ENCODE assay signal across 1 cellular context in genomic region chr7:117962598-117962997, GRCh38.
TF ChIP-seq lines count a peak whose summit lies in the region.

No MANE protein-coding gene starts in this region.

TF ChIP-seq in WTC11, 78 proteins besides CTCF, POLR2A, EP300 and RAD21 (continued from another document):
- no peak for TF ChIP-seq ZNF425 (CRISPR knock-in tag; conservative IDR thresholded peaks at IDR 0.05)
- no peak for TF ChIP-seq E2F5 (CRISPR knock-in tag; IDR thresholded peaks at IDR 0.05)
